In genomic region chr16:79651363-79651762, GRCh38 we compare ENCODE assay signal across 13 cellular contexts. TPM values are rescaled to one million over a fixed set of nuclear protein-coding genes. Genes with fewer than 3 reads are reported as not detected.
A peak's percentile ranks its signal among the peaks of the same experiment; 100 is the strongest.
DNase-seq lines count a peak whose midpoint lies in the region; ATAC-seq, FAIRE-seq and TF ChIP-seq lines count a peak whose summit lies in the region.
"Had no signal": no experiment of that assay in that cellular context is flagged by ENCODE, and none has a peak within 500 bp of the region (broad histone marks: within the 10 kb centered on the region; RNA-seq: fewer than 3 reads in every experiment).

No MANE protein-coding gene starts in this region.

- no peaks in the 10 kb centered on the region for H3K36me3 ChIP-seq in aorta (ENCODE audit: control insufficient read depth in 1 of 2, insufficient read depth in 2 of 2, low read length in 1 of 2)
- no peaks in the 10 kb centered on the region for H3K36me3 ChIP-seq in HepG2 (replicated peaks in 1 of 2; ENCODE audit: control insufficient read depth in 1 of 2, insufficient read depth in 2 of 2, low read length in 2 of 2)

- no peak overlapping the region for H2AFZ ChIP-seq in HepG2 (ENCODE audit: low read length)

- in situ Hi-C loops in HepG2 (cut with HindIII; ENCODE audit: extremely low pct_ligation_motif_present, low pct_unique_long_range_greater_than_20kb), result no loop called here

- CTCF ChIA-PET in HepG2 (lab: Yijun Ruan, JAX; ENCODE audit: low intra/inter-chr PET ratio, low total read pairs), result no interaction called here

- no peak overlapping the region for H3K9ac ChIP-seq in HepG2 (ENCODE audit: insufficient read depth, low read depth, low read length)

- BruUV-seq in HepG2 (replicated peaks; lab: Mats Ljungman, UMichigan), result no TSS peak

- H3K9me3 ChIP-seq in aorta (ENCODE audit: control insufficient read depth, low read length), result no peaks in the 10 kb centered on the region
- no peaks in the 10 kb centered on the region for H3K9me3 ChIP-seq in HepG2 (ENCODE audit: low read length)
- H3K9me3 ChIP-seq: body of pancreas had no signal

- no peak overlapping the region for H3K4me3 ChIP-seq in aorta (ENCODE audit: low read length in 2 of 2)
- no peak overlapping the region for H3K4me3 ChIP-seq in HepG2 (replicated peaks in 1 of 3; ENCODE audit: insufficient read depth in 1 of 3, low read depth in 2 of 3, low read length in 3 of 3)
- H3K4me3 ChIP-seq: body of pancreas had no signal

- H3K4me1 ChIP-seq in aorta (ENCODE audit: control insufficient read depth in 1 of 2, insufficient read depth in 2 of 2, low read length in 2 of 2) (no peaks in the 10 kb centered on the region), HepG2 (ENCODE audit: insufficient read depth, low read length) (no peaks in the 10 kb centered on the region)
- H3K4me1 ChIP-seq: body of pancreas had no signal

- no peak for TF ChIP-seq RAD21 in HepG2 (CRISPR knock-in tag; IDR thresholded peaks at IDR 0.05)

- no peak overlapping the region for H3K4me2 ChIP-seq in HepG2 (ENCODE audit: low read depth, low read length)

- no peak for TF ChIP-seq CTCF in HepG2 (CRISPR knock-in tag; IDR thresholded peaks at IDR 0.05)

- WGBS in aorta, 2 donors, result 34 to 35% methylated on average over 7 of the region's 7 CpGs
- 21% methylated on average over 7 of the region's 7 CpGs for WGBS in HepG2 (ENCODE audit: low lambda C conversion rate)

- H3K27me3 ChIP-seq in aorta (ENCODE audit: control insufficient read depth in 1 of 2, insufficient read depth in 2 of 2, low read length in 1 of 2) (no peaks in the 10 kb centered on the region), HepG2 (ENCODE audit: control insufficient read depth in 1 of 2, insufficient read depth in 2 of 2, low read length in 2 of 2) (no peaks in the 10 kb centered on the region)
- H3K27me3 ChIP-seq: body of pancreas had no signal

- H4K20me1 ChIP-seq in HepG2 (ENCODE audit: insufficient read depth, low read length), result no peaks in the 10 kb centered on the region

- POLR2A ChIA-PET in HepG2 (lab: Yijun Ruan, JAX), result no interaction called here

- H3K27ac ChIP-seq in aorta (ENCODE audit: low read depth in 1 of 2, low read length in 2 of 2), result no peak overlapping the region
- no peak overlapping the region for H3K27ac ChIP-seq in HepG2 (ENCODE audit: extremely low read length, insufficient read depth, low read length)
- H3K27ac ChIP-seq: 22Rv1, body of pancreas had no signal

- DNase-seq in DMS53 (lab: John Stamatoyannopoulos, UW), result peak; percentile 43
- DNase-seq in DMS53 treated with DMSO at 0.1 percent for 48 hours (lab: John Stamatoyannopoulos, UW; ENCODE audit: unreplicated experiment), result no peak
- peak; percentile 56 for DNase-seq in fibroblast of peridontal ligament (ENCODE audit: extremely low read depth)
- DNase-seq in middle frontal gyrus (ENCODE audit: extremely low spot score, low spot score), result peak; percentile 11
- DNase-seq in aorta, result peak; percentile 82 to 85
- DNase-seq in HepG2 (ENCODE audit: low spot score), result no peak
- no peak for DNase-seq in activated naive CD4-positive, alpha-beta T cell treated with anti-CD3 and anti-CD28 coated beads, Interleukin-2, amount 50 U/mL, for 16 hours
- DNase-seq: activated CD4-positive, alpha-beta T cell treated with anti-CD3 and anti-CD28 coated beads, Interleukin-2, amount 10 ng/mL, durations not matched to agents 7 days and 5 days; GDM1; NCI-H1930 had no signal

- TF ChIP-seq POLR2A in HepG2 (IDR thresholded peaks at IDR 0.05; ENCODE audit: insufficient read depth in 1 of 2, low read depth in 2 of 2, low read length in 2 of 2), result no peak

- TF ChIP-seq EP300 in HepG2 (IDR thresholded peaks at IDR 0.05; ENCODE audit: low read depth in 2 of 2, low read length in 2 of 2) (no peak), HepG2 (CRISPR knock-in tag; IDR thresholded peaks at IDR 0.05; ENCODE audit: borderline replicate concordance) (no peak)

- H3K79me2 ChIP-seq in HepG2 (ENCODE audit: insufficient read depth, low read length), result no peaks in the 10 kb centered on the region

- ATAC-seq in aorta (ENCODE audit: low FRiP score) (peak; percentile 85), HG03457 (IDR thresholded peaks at IDR 0.05; ENCODE audit: unreplicated experiment) (no peak), HepG2 (no peak)
- ATAC-seq: body of pancreas had no signal

- FAIRE-seq in HepG2 (lab: Jason Lieb, UNC), result no peak

- intact Hi-C loops in aorta (cut with DNase I) (loop anchor here in 1 of 2 donors (5.0 kb wide), 1 partner anchor 39 kb away; no protein-coding TSS in a partner anchor), HepG2 (cut with micrococcal nuclease; ENCODE audit: unreplicated experiment) (no loop called here)

TF ChIP-seq in HepG2, 621 proteins besides CTCF, POLR2A, EP300 and RAD21:
- TF ChIP-seq, protein P1, sequence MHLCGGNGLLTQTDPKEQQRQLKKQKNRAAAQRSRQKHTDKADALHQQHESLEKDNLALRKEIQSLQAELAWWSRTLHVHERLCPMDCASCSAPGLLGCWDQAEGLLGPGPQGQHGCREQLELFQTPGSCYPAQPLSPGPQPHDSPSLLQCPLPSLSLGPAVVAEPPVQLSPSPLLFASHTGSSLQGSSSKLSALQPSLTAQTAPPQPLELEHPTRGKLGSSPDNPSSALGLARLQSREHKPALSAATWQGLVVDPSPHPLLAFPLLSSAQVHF (CRISPR knock-in tag; IDR thresholded peaks at IDR 0.05), result no peak
- TF ChIP-seq ZSCAN21 (CRISPR knock-in tag; IDR thresholded peaks at IDR 0.05; ENCODE audit: borderline replicate concordance) (no peak), NCOA5 (CRISPR knock-in tag; IDR thresholded peaks at IDR 0.05) (no peak), NAIF1 (CRISPR knock-in tag; IDR thresholded peaks at IDR 0.05; ENCODE audit: borderline replicate concordance) (no peak), HNRNPUL1 (IDR thresholded peaks at IDR 0.05; ENCODE audit: low read depth, low read length) (no peak), ZNF326 (CRISPR knock-in tag; IDR thresholded peaks at IDR 0.05; ENCODE audit: borderline replicate concordance) (no peak), HNF4G (IDR thresholded peaks at IDR 0.05; ENCODE audit: borderline replicate concordance, low read depth, low read length) (no peak), HNF4G (CRISPR knock-in tag; IDR thresholded peaks at IDR 0.05; ENCODE audit: borderline replicate concordance, low read depth) (no peak), ARNT2 (CRISPR knock-in tag; IDR thresholded peaks at IDR 0.05; ENCODE audit: low read depth) (no peak), ZFX (CRISPR knock-in tag; IDR thresholded peaks at IDR 0.05; ENCODE audit: low read depth) (no peak), ZNF678 (CRISPR knock-in tag; IDR thresholded peaks at IDR 0.05) (no peak), ZNF337 (CRISPR knock-in tag; IDR thresholded peaks at IDR 0.05; ENCODE audit: borderline replicate concordance, low read depth) (no peak), SOX6 (IDR thresholded peaks at IDR 0.05) (no peak), SOX6 (CRISPR knock-in tag; IDR thresholded peaks at IDR 0.05) (no peak)

RNA-seq across cellular contexts. Expression of gene MAF, which starts 50.8 kb away (rescaled TPM):
- total RNA-seq in aorta (100 to 1,000 TPM in 1 of 2 donors, 10 to 100 TPM in 1; 62.8 to 109 TPM), HepG2 (2016; rRNA removed; fragmentation: Illumina TruSeq; extraction: Trizol) (0.10 and 0.31 TPM in 2 replicates)
- polyA plus RNA-seq in aorta (10 to 100 TPM; 12.6 to 18.2 TPM), HepG2 (2011; rRNA removed) (0.07 and 0.13 TPM in 2 replicates)
- under 0.01 and 0.10 TPM in 2 replicates for total RNA-seq in HepG2 (2016; cell fraction: cytosol; rRNA removed; fragmentation: Illumina TruSeq; extraction: Trizol; ENCODE audit: low read depth)
- 0.15 and 0.30 TPM in 2 replicates for total RNA-seq in HepG2 (2016; cell fraction: insoluble cytoplasmic fraction; rRNA removed; fragmentation: Illumina TruSeq; extraction: Trizol)
- total RNA-seq in HepG2 (2016; cell fraction: membrane; rRNA removed; fragmentation: Illumina TruSeq; extraction: Trizol), result 0.06 and 0.14 TPM in 2 replicates
- total RNA-seq in HepG2 (2016; cell fraction: nucleus; rRNA removed; fragmentation: Illumina TruSeq; extraction: Trizol), result 0.47 and 0.65 TPM in 2 replicates
- 0.01 and 0.09 TPM in 2 replicates for polyA plus RNA-seq in HepG2 (2011; cell fraction: cytosol; rRNA removed)
- polyA plus RNA-seq in HepG2 (2011; cell fraction: nucleus; rRNA removed), result 0.18 and 0.31 TPM in 2 replicates
- polyA plus RNA-seq in HepG2 (2012), result 0.03 and 0.04 TPM in 2 replicates
- polyA plus RNA-seq in HepG2 (2016; cell fraction: cytosol; fragmentation: Illumina TruSeq; extraction: Trizol; ENCODE audit: low read depth), result not detected in 2 replicates
- 0.25 and 0.30 TPM in 2 replicates for polyA plus RNA-seq in HepG2 (2016; cell fraction: insoluble cytoplasmic fraction; fragmentation: Illumina TruSeq; extraction: Trizol; ENCODE audit: low read depth)
- polyA plus RNA-seq in HepG2 (2016; cell fraction: membrane; fragmentation: Illumina TruSeq; extraction: Trizol; ENCODE audit: low read depth), result 0.08 and 0.10 TPM in 2 replicates
- polyA plus RNA-seq in HepG2 (2016; cell fraction: nucleus; fragmentation: Illumina TruSeq; extraction: Trizol; ENCODE audit: insufficient read depth, low read depth), result 0.51 and 0.52 TPM in 2 replicates
- polyA minus RNA-seq in HepG2 (2011; rRNA and poly(A)+ RNA removed; ENCODE audit: low replicate concordance), result 0.12 TPM in 1 of 2 replicates, not detected in the other
- polyA minus RNA-seq in HepG2 (2011; cell fraction: cytosol; rRNA and poly(A)+ RNA removed), result 0.20 and 0.35 TPM in 2 replicates
- 0.25 and 0.26 TPM in 2 replicates for polyA minus RNA-seq in HepG2 (2011; cell fraction: nucleus; rRNA and poly(A)+ RNA removed)

Comparison
In these comparisons a context has a peak if more than half of its experiments do, and no peak if none do; other contexts are left out.
1. DNase-seq: peak in DMS53 (single experiment), fibroblast of peridontal ligament (single experiment), middle frontal gyrus (single experiment) and aorta (2 of 2); none in DMS53 treated with DMSO at 0.1 percent for 48 hours (single experiment), HepG2 (single experiment) and activated naive CD4-positive, alpha-beta T cell treated with anti-CD3 and anti-CD28 coated beads, Interleukin-2, amount 50 U/mL, for 16 hours (single experiment).
2. RNA of gene MAF, which starts 50.8 kb away (total RNA-seq): 62.8 to 109 TPM in aorta; under 0.01 to 0.65 TPM in HepG2; every median in the first group is over 10 times any median in the second.